ENCODE assay signal across 7 cellular contexts in the genomic region with DNA sequence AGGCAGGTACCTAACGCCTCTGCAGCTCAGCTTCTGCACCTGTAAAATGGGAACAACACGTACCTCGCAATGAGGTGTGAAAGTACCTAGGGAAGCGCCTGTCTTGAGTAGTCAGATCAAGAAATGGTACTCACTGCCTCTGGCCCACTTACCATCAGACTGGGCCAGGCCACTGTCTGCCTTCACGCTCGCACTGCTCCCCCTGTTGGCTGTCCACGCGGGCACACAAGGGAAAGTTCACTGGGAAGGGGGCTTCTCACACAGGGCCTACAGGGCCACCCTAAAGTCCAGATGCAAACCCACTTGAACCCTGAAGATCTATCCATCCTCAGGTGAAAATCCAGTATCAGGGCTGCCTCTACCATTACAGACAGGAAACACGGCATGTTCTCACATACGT. TPM values are rescaled to one million over a fixed set of nuclear protein-coding genes. Genes with fewer than 3 reads are reported as not detected.
A peak's percentile ranks its signal among the peaks of the same experiment; 100 is the strongest.
DNase-seq lines count a peak whose midpoint lies in the region; ATAC-seq, FAIRE-seq and TF ChIP-seq lines count a peak whose summit lies in the region.
"Not testable (repeated sequence)": the region's sequence is repeated elsewhere in the genome, so short reads cannot be mapped to it uniquely, and the experiment has no call there.

No MANE protein-coding gene starts in this region.

- CTCF ChIA-PET in HCT116 (lab: Charles Lee); RWPE1 (lab: Yijun Ruan, JAX); K562 (lab: Yijun Ruan, JAX; ENCODE audit: low intra/inter-chr PET ratio): not testable (repeated sequence)
- CTCF ChIA-PET in activated CD8-positive, alpha-beta T cell treated with anti-CD3 and anti-CD28 coated beads, Interleukin-2, amount 10 ng/mL, durations not matched to agents 7 days and 5 days (lab: Charles Lee): interaction anchor here (1.2 kb wide), 1 partner anchor 10 kb away, joined by 4 read pairs; no protein-coding TSS in a partner anchor

- not testable (repeated sequence) for H3K9ac ChIP-seq in HCT116 (ENCODE audit: low read length); K562 (ENCODE audit: insufficient read depth in 1 of 2, low read depth in 2 of 2, low read length in 2 of 2); neural progenitor cell

- not testable (repeated sequence) for H3K27me3 ChIP-seq in HCT116 (ENCODE audit: insufficient read depth, low read length); K562 (ENCODE audit: control insufficient read depth in 2 of 2, insufficient read depth in 2 of 2, low read length in 2 of 2); neural progenitor cell

- not testable (repeated sequence) for TF ChIP-seq POLR2A in HCT116 (IDR thresholded peaks at IDR 0.05; ENCODE audit: borderline replicate concordance, extremely low read depth, insufficient read depth, insufficient read length); K562 (conservative IDR thresholded peaks at IDR 0.05)

- peaks cover 42% of the 10 kb centered on the region for H3K4me1 Mint-ChIP-seq in activated CD8-positive, alpha-beta T cell treated with anti-CD3 and anti-CD28 coated beads, Interleukin-2, amount 10 ng/mL, durations not matched to agents 7 days and 5 days (ENCODE audit: low read depth)
- H3K4me1 Mint-ChIP-seq in neural progenitor cell: peaks cover 18% of the 10 kb centered on the region

- not testable (repeated sequence) for ATAC-seq in HCT116; activated CD8-positive, alpha-beta T cell treated with anti-CD3 and anti-CD28 coated beads, Interleukin-2, amount 10 ng/mL, durations not matched to agents 7 days and 5 days
- peak; percentile 40; the same call in 2 of the 3 replicates for ATAC-seq in K562

- not testable (repeated sequence) for H3K4me3 Mint-ChIP-seq in activated CD8-positive, alpha-beta T cell treated with anti-CD3 and anti-CD28 coated beads, Interleukin-2, amount 10 ng/mL, durations not matched to agents 7 days and 5 days
- H3K4me3 Mint-ChIP-seq in neural progenitor cell: peak overlapping the region; percentile 41

- H3K27ac Mint-ChIP-seq in activated CD8-positive, alpha-beta T cell treated with anti-CD3 and anti-CD28 coated beads, Interleukin-2, amount 10 ng/mL, durations not matched to agents 7 days and 5 days: peak overlapping the region; percentile 25
- H3K27ac Mint-ChIP-seq in neural progenitor cell: not testable (repeated sequence)

- peak; percentile 9 for DNase-seq in DMS53 (lab: John Stamatoyannopoulos, UW)
- not testable (repeated sequence) for DNase-seq in HCT116 (ENCODE audit: low read depth, low spot score); RWPE1 (ENCODE audit: low spot score); fibroblast of the aortic adventitia (ENCODE audit: low read depth)
- peak; percentile 51 for DNase-seq in activated CD8-positive, alpha-beta T cell treated with anti-CD3 and anti-CD28 coated beads, Interleukin-2, amount 10 ng/mL, durations not matched to agents 7 days and 5 days
- peak in 1 of 4 experiments; percentile 42 for DNase-seq in K562 (ENCODE audit: extremely low read depth in 1 of 4, low spot score in 3 of 4)
- DNase-seq in neural progenitor cell (ENCODE audit: low spot score): peak; percentile 40

- not testable (repeated sequence) for FAIRE-seq in K562 (lab: Jason Lieb, UNC)

- intact Hi-C loops in HCT116 (cut with micrococcal nuclease); K562 (cut with micrococcal nuclease): not testable (repeated sequence)

- TF ChIP-seq RAD21 in HCT116 (IDR thresholded peaks at IDR 0.05; ENCODE audit: low read depth); K562 (CRISPR knock-in tag; conservative IDR thresholded peaks at IDR 0.05 in 1 of 2, IDR thresholded peaks at IDR 0.05 in 1 of 2): not testable (repeated sequence)

- H3K27ac ChIP-seq in HCT116 (ENCODE audit: low read depth, low read length); RWPE1; K562 (ENCODE audit: extremely low read depth, low read depth, low read length); neural progenitor cell: not testable (repeated sequence)

- not testable (repeated sequence) for H3K9me1 ChIP-seq in K562 (ENCODE audit: control insufficient read depth, insufficient read depth, low read length)

- WGBS in K562 (ENCODE audit: insufficient coverage, low coverage, missing lambda C conversion rate): 66% methylated on average over 10 of the region's 10 CpGs

- H3F3A ChIP-seq in neural progenitor cell (ENCODE audit: low read depth): peaks cover 18% of the 10 kb centered on the region

- H3K4me2 ChIP-seq in HCT116 (ENCODE audit: low read length); K562 (ENCODE audit: insufficient read depth, low read length); neural progenitor cell: not testable (repeated sequence)

- H3K4me3 ChIP-seq in HCT116 (replicated peaks in 1 of 2; ENCODE audit: low read depth in 1 of 2, low read length in 2 of 2); K562; fibroblast of the aortic adventitia (ENCODE audit: low read depth, low read length); neural progenitor cell: not testable (repeated sequence)

- H2AFZ ChIP-seq in HCT116 (ENCODE audit: low read depth, low read length, poor library complexity, severe bottlenecking); K562 (ENCODE audit: low read depth, low read length); neural progenitor cell (replicated peaks): not testable (repeated sequence)

- not testable (repeated sequence) for H3K27me3 Mint-ChIP-seq in activated CD8-positive, alpha-beta T cell treated with anti-CD3 and anti-CD28 coated beads, Interleukin-2, amount 10 ng/mL, durations not matched to agents 7 days and 5 days (ENCODE audit: low read depth); neural progenitor cell (ENCODE audit: insufficient read depth, low read depth)

- BruUV-seq in HCT116 (replicated peaks; lab: Mats Ljungman, UMichigan); K562 (replicated peaks; lab: Mats Ljungman, UMichigan): not testable (repeated sequence)

- POLR2A ChIA-PET in HCT116 (lab: Charles Lee); RWPE1 (lab: Yijun Ruan, JAX; ENCODE audit: low non-redundant PET); activated CD8-positive, alpha-beta T cell treated with anti-CD3 and anti-CD28 coated beads, Interleukin-2, amount 10 ng/mL, durations not matched to agents 7 days and 5 days (lab: Charles Lee); K562 (lab: Yijun Ruan, JAX): not testable (repeated sequence)

- H3K9me3 ChIP-seq in HCT116 (ENCODE audit: control insufficient read depth in 1 of 2, insufficient read depth in 1 of 2, low read depth in 1 of 2, low read length in 2 of 2); K562 (replicated peaks; ENCODE audit: control insufficient read depth, insufficient read depth, low read depth, low read length); neural progenitor cell (ENCODE audit: low read depth): not testable (repeated sequence)

- not testable (repeated sequence) for H3K9me2 ChIP-seq in HCT116 (ENCODE audit: insufficient read depth)

- H3K79me2 ChIP-seq in HCT116 (ENCODE audit: insufficient read depth, low read length): not testable (repeated sequence)
- H3K79me2 ChIP-seq in K562 (ENCODE audit: control insufficient read depth, insufficient read depth, low read length) (peaks cover 16% of the 10 kb centered on the region), neural progenitor cell (ENCODE audit: low read depth) (peaks cover 13% of the 10 kb centered on the region)

- not testable (repeated sequence) for H4K20me1 ChIP-seq in HCT116 (ENCODE audit: insufficient read depth); K562 (replicated peaks; ENCODE audit: control insufficient read depth, insufficient read depth, low read length)
- peaks cover 20% of the 10 kb centered on the region for H4K20me1 ChIP-seq in neural progenitor cell (ENCODE audit: low read depth)

- H3K4me1 ChIP-seq in HCT116 (ENCODE audit: control insufficient read depth in 1 of 2, insufficient read depth in 2 of 2, low read length in 2 of 2): peaks cover 22 to 30% of the 10 kb centered on the region in 2 experiments
- H3K4me1 ChIP-seq in K562 (replicated peaks in 1 of 2; ENCODE audit: control insufficient read depth in 2 of 2, insufficient read depth in 2 of 2, low read length in 2 of 2): peaks cover 3 to 16% of the 10 kb centered on the region in 2 experiments; a peak in 4 of 5 replicates
- H3K4me1 ChIP-seq in neural progenitor cell: not testable (repeated sequence)

- in situ Hi-C loops in K562 (cut with MboI): not testable (repeated sequence)

- RAD21 ChIA-PET in HCT116 (lab: Charles Lee; ENCODE audit: low non-redundant PET in 1 of 2, low total read pairs in 2 of 2, uncharacterized antibody in 2 of 2, unreplicated experiment in 2 of 2): not testable (repeated sequence)

- TF ChIP-seq CTCF in HCT116 (IDR thresholded peaks at IDR 0.05 in 2 of 3, conservative IDR thresholded peaks at IDR 0.05 in 1 of 3; ENCODE audit: borderline replicate concordance in 1 of 3, insufficient read depth in 1 of 3, low read depth in 2 of 3, low read length in 2 of 3) (peak in 2 of 3 experiments; percentile 38 to 39; a peak in 4 of 6 replicates), RWPE1 (conservative IDR thresholded peaks at IDR 0.05; ENCODE audit: low read depth) (0 out of 2 replicates have a peak, but pooled peaks have one; percentile 7), K562 (IDR thresholded peaks at IDR 0.05 in 2 of 3, conservative IDR thresholded peaks at IDR 0.05 in 1 of 3; ENCODE audit: insufficient read depth in 2 of 3, low read depth in 1 of 3, low read length in 3 of 3) (peak; percentile 27 to 61 (median 35)), fibroblast of the aortic adventitia (IDR thresholded peaks at IDR 0.05; ENCODE audit: insufficient read depth, low read length) (peak; percentile 34), neural progenitor cell (IDR thresholded peaks at IDR 0.05) (peak; percentile 50)

- not testable (repeated sequence) for H3K9me3 Mint-ChIP-seq in activated CD8-positive, alpha-beta T cell treated with anti-CD3 and anti-CD28 coated beads, Interleukin-2, amount 10 ng/mL, durations not matched to agents 7 days and 5 days (ENCODE audit: insufficient read depth); neural progenitor cell

- not testable (repeated sequence) for TF ChIP-seq EP300 in K562 (IDR thresholded peaks at IDR 0.05; ENCODE audit: low read length)

- H3K36me3 ChIP-seq in HCT116 (ENCODE audit: control insufficient read depth in 1 of 2, insufficient read depth in 2 of 2, low read length in 2 of 2); neural progenitor cell: not testable (repeated sequence)
- peaks cover 19% of the 10 kb centered on the region; the same call in 1 of the 3 replicates for H3K36me3 ChIP-seq in K562 (ENCODE audit: control insufficient read depth, insufficient read depth, low read length)

- H3K36me3 Mint-ChIP-seq in activated CD8-positive, alpha-beta T cell treated with anti-CD3 and anti-CD28 coated beads, Interleukin-2, amount 10 ng/mL, durations not matched to agents 7 days and 5 days (ENCODE audit: low read depth): peaks cover 35% of the 10 kb centered on the region
- not testable (repeated sequence) for H3K36me3 Mint-ChIP-seq in neural progenitor cell

RNA-seq across cellular contexts. Expression of a gene that starts 11.1 kb away (rescaled TPM):
- total RNA-seq in HCT116 (2021; ENCODE audit: unreplicated experiment) (42.1 TPM), K562 (2014; rRNA removed) (34.5 and 48.7 TPM in 2 replicates), K562 (2014; rRNA removed; fragmentation: Illumina TruSeq; extraction: Trizol) (15.4 and 17.2 TPM in 2 replicates), K562 (2015; rRNA removed; fragmentation: Illumina TruSeq; extraction: Trizol) (30.9 and 32.3 TPM in 2 replicates), K562 (2021) (39.0 and 40.0 TPM in 2 replicates), fibroblast of the aortic adventitia (ENCODE audit: low replicate concordance) (14.1 and 16.4 TPM in 2 replicates), neural progenitor cell (ENCODE audit: low replicate concordance) (21.6 and 34.5 TPM in 2 replicates)
- polyA plus RNA-seq in HCT116 (2012): 35.3 and 35.8 TPM in 2 replicates
- 10 to 100 TPM; 33.2 to 35.9 TPM for total RNA-seq in activated CD8-positive, alpha-beta T cell treated with anti-CD3 and anti-CD28 coated beads, Interleukin-2, amount 10 ng/mL, durations not matched to agents 7 days and 5 days
- 43.6 and 59.1 TPM in 2 replicates for total RNA-seq in K562 (2011; cell fraction: chromatin; rRNA removed; ENCODE audit: low replicate concordance)
- 40.1 and 50.7 TPM in 2 replicates for total RNA-seq in K562 (2011; cell fraction: nucleolus; rRNA removed)
- 31.7 and 32.9 TPM in 2 replicates for total RNA-seq in K562 (2011; cell fraction: nucleoplasm; rRNA removed)
- polyA plus RNA-seq in K562 (2011; rRNA removed) (36.1 and 37.5 TPM in 2 replicates), K562 (2014; fragmentation: Illumina TruSeq; extraction: Trizol) (31.2 and 39.2 TPM in 2 replicates), K562 (2014; fragmentation: Nextera tagmentation; extraction: Ambion mirVana) (1 to 10 TPM in 1 of 2 experiments, under 1 TPM in 1; 0.73 to 1.6 TPM), K562 (2014; rRNA removed) (58.0 and 58.3 TPM in 2 replicates)
- 49.9 and 152 TPM in 2 replicates for polyA plus RNA-seq in K562 (2011; cell fraction: cytosol; rRNA removed)
- 19.7 and 24.6 TPM in 2 replicates for polyA plus RNA-seq in K562 (2011; cell fraction: nucleus; rRNA removed)
- polyA plus RNA-seq in K562 (2012): 27.5 and 34.3 TPM in 2 replicates
- 17.2 and 25.7 TPM in 2 replicates for polyA minus RNA-seq in K562 (2011; rRNA and poly(A)+ RNA removed)
- polyA minus RNA-seq in K562 (2011; cell fraction: cytosol; rRNA and poly(A)+ RNA removed): 17.5 and 19.7 TPM in 2 replicates
- polyA minus RNA-seq in K562 (2011; cell fraction: nucleus; rRNA and poly(A)+ RNA removed): 18.7 and 23.8 TPM in 2 replicates

RNA-seq across cellular contexts. Expression of a gene that starts 48.8 kb away (rescaled TPM):
- total RNA-seq in HCT116 (2021; ENCODE audit: unreplicated experiment): 3.3 TPM
- polyA plus RNA-seq in HCT116 (2012): 2.7 and 3.2 TPM in 2 replicates
- 1 to 10 TPM in 1 of 2 experiments, under 1 TPM in 1; 0.70 to 1.0 TPM for total RNA-seq in activated CD8-positive, alpha-beta T cell treated with anti-CD3 and anti-CD28 coated beads, Interleukin-2, amount 10 ng/mL, durations not matched to agents 7 days and 5 days
- total RNA-seq in K562 (2011; cell fraction: chromatin; rRNA removed; ENCODE audit: low replicate concordance): 0.83 and 2.0 TPM in 2 replicates
- 1.6 and 2.0 TPM in 2 replicates for total RNA-seq in K562 (2011; cell fraction: nucleolus; rRNA removed)
- total RNA-seq in K562 (2011; cell fraction: nucleoplasm; rRNA removed): 1.4 and 1.5 TPM in 2 replicates
- total RNA-seq in K562 (2014; rRNA removed): 0.09 and 0.29 TPM in 2 replicates
- total RNA-seq in K562 (2014; rRNA removed; fragmentation: Illumina TruSeq; extraction: Trizol): not detected in 2 replicates
- total RNA-seq in K562 (2015; rRNA removed; fragmentation: Illumina TruSeq; extraction: Trizol): 0.15 and 0.18 TPM in 2 replicates
- 0.16 and 0.20 TPM in 2 replicates for total RNA-seq in K562 (2021)
- 0.20 TPM in 2 replicates for polyA plus RNA-seq in K562 (2011; rRNA removed)
- 0.19 and 0.86 TPM in 2 replicates for polyA plus RNA-seq in K562 (2011; cell fraction: cytosol; rRNA removed)
- 0.65 and 0.77 TPM in 2 replicates for polyA plus RNA-seq in K562 (2011; cell fraction: nucleus; rRNA removed)
- 0.26 and 1.3 TPM in 2 replicates for polyA plus RNA-seq in K562 (2012)
- 0.11 TPM in 1 of 2 replicates, not detected in the other for polyA plus RNA-seq in K562 (2014; fragmentation: Illumina TruSeq; extraction: Trizol)
- polyA plus RNA-seq in K562 (2014; fragmentation: Nextera tagmentation; extraction: Ambion mirVana): not detected
- 0.22 TPM in 1 of 2 replicates, not detected in the other for polyA plus RNA-seq in K562 (2014; rRNA removed)
- polyA minus RNA-seq in K562 (2011; rRNA and poly(A)+ RNA removed): 0.07 and 0.15 TPM in 2 replicates
- not detected in 2 replicates for polyA minus RNA-seq in K562 (2011; cell fraction: cytosol; rRNA and poly(A)+ RNA removed)
- 0.44 and 0.67 TPM in 2 replicates for polyA minus RNA-seq in K562 (2011; cell fraction: nucleus; rRNA and poly(A)+ RNA removed)
- 0.65 and 1.3 TPM in 2 replicates for total RNA-seq in fibroblast of the aortic adventitia (ENCODE audit: low replicate concordance)
- 1.8 and 5.1 TPM in 2 replicates for total RNA-seq in neural progenitor cell (ENCODE audit: low replicate concordance)
